In the genomic region with DNA sequence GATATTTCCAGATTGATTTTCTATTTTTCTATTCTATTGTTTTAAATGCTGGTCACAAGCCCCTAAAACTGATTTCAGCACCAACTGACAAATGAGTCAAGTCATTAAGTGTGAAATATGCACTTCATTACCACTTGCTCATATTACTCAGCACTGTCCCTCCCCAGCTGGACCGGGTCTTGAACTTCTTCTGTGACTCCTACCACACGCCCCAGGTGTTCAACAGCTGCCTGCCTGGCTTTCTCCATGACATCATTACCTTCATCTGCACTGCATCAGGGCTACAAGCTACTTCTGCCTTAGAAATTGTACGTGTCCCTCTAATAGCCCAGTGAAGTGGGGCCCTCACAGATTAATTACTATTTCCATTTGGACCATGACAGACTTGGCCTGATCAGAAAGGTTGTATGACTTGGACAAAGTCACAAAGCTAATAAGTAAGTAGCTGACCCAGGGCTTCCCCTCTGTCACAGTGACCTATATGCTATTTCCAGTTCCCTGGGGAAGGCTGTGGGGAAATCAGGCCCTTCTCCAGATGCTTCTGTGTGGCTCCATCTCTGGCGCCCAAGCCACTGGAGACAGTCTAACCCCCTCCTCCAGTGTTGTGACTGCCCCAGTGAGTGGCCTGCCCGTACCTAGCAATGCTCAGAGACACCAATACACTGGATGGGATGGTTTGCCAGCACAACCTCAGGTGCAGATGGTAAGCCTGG, we compare ENCODE assay signal across 1 cellular context.
TF ChIP-seq lines count a peak whose summit lies in the region.

No MANE protein-coding gene starts in this region.

TF ChIP-seq in GM12878, 131 proteins besides CTCF, POLR2A, EP300 and RAD21 (continues in another document):
- TF ChIP-seq PAX5 (IDR thresholded peaks at IDR 0.05; ENCODE audit: borderline replicate concordance, low read depth, low read length) (peak; percentile 72; the same call in 1 of the 2 replicates), MYC (IDR thresholded peaks at IDR 0.05; ENCODE audit: insufficient read depth, insufficient read length, insufficient replicate concordance, low read length, severe bottlenecking) (no peak), IRF4 (IDR thresholded peaks at IDR 0.05; ENCODE audit: low read depth, low read length) (0 out of 2 replicates have a peak, but pooled peaks have one; percentile 44), SKIL (IDR thresholded peaks at IDR 0.05; ENCODE audit: low read depth, poor library complexity, severe bottlenecking) (no peak), ASH2L (IDR thresholded peaks at IDR 0.05; ENCODE audit: borderline replicate concordance, low read depth) (no peak), CEBPZ (IDR thresholded peaks at IDR 0.05; ENCODE audit: low read depth, low read length) (no peak), WRNIP1 (IDR thresholded peaks at IDR 0.05; ENCODE audit: borderline replicate concordance, low read depth, low read length) (no peak), ZNF274 (IDR thresholded peaks at IDR 0.05; ENCODE audit: insufficient read depth, insufficient read length) (no peak), KLF5 (IDR thresholded peaks at IDR 0.05; ENCODE audit: partially characterized antibody) (no peak), ZBTB4 (CRISPR knock-in tag; IDR thresholded peaks at IDR 0.05) (no peak), CEBPB (IDR thresholded peaks at IDR 0.05; ENCODE audit: borderline replicate concordance in 1 of 2, low read depth in 2 of 2, low read length in 2 of 2) (no peak), PRDM15 (CRISPR knock-in tag; IDR thresholded peaks at IDR 0.05) (no peak), GATAD2B (conservative IDR thresholded peaks at IDR 0.05; ENCODE audit: low read depth) (no peak)
- TF ChIP-seq, protein P1, sequence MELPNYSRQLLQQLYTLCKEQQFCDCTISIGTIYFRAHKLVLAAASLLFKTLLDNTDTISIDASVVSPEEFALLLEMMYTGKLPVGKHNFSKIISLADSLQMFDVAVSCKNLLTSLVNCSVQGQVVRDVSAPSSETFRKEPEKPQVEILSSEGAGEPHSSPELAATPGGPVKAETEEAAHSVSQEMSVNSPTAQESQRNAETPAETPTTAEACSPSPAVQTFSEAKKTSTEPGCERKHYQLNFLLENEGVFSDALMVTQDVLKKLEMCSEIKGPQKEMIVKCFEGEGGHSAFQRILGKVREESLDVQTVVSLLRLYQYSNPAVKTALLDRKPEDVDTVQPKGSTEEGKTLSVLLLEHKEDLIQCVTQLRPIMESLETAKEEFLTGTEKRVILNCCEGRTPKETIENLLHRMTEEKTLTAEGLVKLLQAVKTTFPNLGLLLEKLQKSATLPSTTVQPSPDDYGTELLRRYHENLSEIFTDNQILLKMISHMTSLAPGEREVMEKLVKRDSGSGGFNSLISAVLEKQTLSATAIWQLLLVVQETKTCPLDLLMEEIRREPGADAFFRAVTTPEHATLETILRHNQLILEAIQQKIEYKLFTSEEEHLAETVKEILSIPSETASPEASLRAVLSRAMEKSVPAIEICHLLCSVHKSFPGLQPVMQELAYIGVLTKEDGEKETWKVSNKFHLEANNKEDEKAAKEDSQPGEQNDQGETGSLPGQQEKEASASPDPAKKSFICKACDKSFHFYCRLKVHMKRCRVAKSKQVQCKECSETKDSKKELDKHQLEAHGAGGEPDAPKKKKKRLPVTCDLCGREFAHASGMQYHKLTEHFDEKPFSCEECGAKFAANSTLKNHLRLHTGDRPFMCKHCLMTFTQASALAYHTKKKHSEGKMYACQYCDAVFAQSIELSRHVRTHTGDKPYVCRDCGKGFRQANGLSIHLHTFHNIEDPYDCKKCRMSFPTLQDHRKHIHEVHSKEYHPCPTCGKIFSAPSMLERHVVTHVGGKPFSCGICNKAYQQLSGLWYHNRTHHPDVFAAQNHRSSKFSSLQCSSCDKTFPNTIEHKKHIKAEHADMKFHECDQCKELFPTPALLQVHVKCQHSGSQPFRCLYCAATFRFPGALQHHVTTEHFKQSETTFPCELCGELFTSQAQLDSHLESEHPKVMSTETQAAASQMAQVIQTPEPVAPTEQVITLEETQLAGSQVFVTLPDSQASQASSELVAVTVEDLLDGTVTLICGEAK (IDR thresholded peaks at IDR 0.05; ENCODE audit: borderline replicate concordance) = no peak
- TF ChIP-seq, protein P2, sequence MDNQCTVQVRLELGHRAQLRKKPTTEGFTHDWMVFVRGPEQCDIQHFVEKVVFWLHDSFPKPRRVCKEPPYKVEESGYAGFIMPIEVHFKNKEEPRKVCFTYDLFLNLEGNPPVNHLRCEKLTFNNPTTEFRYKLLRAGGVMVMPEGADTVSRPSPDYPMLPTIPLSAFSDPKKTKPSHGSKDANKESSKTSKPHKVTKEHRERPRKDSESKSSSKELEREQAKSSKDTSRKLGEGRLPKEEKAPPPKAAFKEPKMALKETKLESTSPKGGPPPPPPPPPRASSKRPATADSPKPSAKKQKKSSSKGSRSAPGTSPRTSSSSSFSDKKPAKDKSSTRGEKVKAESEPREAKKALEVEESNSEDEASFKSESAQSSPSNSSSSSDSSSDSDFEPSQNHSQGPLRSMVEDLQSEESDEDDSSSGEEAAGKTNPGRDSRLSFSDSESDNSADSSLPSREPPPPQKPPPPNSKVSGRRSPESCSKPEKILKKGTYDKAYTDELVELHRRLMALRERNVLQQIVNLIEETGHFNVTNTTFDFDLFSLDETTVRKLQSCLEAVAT (IDR thresholded peaks at IDR 0.05) = no peak
- TF ChIP-seq, protein P3, sequence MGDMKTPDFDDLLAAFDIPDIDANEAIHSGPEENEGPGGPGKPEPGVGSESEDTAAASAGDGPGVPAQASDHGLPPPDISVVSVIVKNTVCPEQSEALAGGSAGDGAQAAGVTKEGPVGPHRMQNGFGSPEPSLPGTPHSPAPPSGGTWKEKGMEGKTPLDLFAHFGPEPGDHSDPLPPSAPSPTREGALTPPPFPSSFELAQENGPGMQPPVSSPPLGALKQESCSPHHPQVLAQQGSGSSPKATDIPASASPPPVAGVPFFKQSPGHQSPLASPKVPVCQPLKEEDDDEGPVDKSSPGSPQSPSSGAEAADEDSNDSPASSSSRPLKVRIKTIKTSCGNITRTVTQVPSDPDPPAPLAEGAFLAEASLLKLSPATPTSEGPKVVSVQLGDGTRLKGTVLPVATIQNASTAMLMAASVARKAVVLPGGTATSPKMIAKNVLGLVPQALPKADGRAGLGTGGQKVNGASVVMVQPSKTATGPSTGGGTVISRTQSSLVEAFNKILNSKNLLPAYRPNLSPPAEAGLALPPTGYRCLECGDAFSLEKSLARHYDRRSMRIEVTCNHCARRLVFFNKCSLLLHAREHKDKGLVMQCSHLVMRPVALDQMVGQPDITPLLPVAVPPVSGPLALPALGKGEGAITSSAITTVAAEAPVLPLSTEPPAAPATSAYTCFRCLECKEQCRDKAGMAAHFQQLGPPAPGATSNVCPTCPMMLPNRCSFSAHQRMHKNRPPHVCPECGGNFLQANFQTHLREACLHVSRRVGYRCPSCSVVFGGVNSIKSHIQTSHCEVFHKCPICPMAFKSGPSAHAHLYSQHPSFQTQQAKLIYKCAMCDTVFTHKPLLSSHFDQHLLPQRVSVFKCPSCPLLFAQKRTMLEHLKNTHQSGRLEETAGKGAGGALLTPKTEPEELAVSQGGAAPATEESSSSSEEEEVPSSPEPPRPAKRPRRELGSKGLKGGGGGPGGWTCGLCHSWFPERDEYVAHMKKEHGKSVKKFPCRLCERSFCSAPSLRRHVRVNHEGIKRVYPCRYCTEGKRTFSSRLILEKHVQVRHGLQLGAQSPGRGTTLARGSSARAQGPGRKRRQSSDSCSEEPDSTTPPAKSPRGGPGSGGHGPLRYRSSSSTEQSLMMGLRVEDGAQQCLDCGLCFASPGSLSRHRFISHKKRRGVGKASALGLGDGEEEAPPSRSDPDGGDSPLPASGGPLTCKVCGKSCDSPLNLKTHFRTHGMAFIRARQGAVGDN (IDR thresholded peaks at IDR 0.05) = no peak
- TF ChIP-seq, protein P4, sequence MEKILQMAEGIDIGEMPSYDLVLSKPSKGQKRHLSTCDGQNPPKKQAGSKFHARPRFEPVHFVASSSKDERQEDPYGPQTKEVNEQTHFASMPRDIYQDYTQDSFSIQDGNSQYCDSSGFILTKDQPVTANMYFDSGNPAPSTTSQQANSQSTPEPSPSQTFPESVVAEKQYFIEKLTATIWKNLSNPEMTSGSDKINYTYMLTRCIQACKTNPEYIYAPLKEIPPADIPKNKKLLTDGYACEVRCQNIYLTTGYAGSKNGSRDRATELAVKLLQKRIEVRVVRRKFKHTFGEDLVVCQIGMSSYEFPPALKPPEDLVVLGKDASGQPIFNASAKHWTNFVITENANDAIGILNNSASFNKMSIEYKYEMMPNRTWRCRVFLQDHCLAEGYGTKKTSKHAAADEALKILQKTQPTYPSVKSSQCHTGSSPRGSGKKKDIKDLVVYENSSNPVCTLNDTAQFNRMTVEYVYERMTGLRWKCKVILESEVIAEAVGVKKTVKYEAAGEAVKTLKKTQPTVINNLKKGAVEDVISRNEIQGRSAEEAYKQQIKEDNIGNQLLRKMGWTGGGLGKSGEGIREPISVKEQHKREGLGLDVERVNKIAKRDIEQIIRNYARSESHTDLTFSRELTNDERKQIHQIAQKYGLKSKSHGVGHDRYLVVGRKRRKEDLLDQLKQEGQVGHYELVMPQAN (conservative IDR thresholded peaks at IDR 0.05) = no peak; the same call in 1 of the 2 replicates
